ENCODE assay signal across 8 cellular contexts in genomic region chr19:14786421-14786851, GRCh38. TPM values are rescaled to one million over a fixed set of nuclear protein-coding genes. Genes with fewer than 3 reads are reported as not detected.
DNase-seq lines count a peak whose midpoint lies in the region; ATAC-seq and TF ChIP-seq lines count a peak whose summit lies in the region.

No MANE protein-coding gene starts in this region.

- CTCF ChIA-PET in Caco-2 (lab: Charles Lee) = interaction anchor here (0.6 kb wide), 1 partner anchor 80 kb away, joined by 3 read pairs; no protein-coding TSS in a partner anchor

- H3K4me3 ChIP-seq in Caco-2 (ENCODE audit: low read depth, low read length) (no peak overlapping the region), HUES64 (ENCODE audit: low read length) (peak overlapping the region; percentile 9; the same call in 1 of the 2 replicates), lower lobe of right lung (no peak overlapping the region)

- H3K4me3 Mint-ChIP-seq in Caco-2 (ENCODE audit: unreplicated experiment) = no peak overlapping the region

- H3K27ac ChIP-seq in HUES64 (ENCODE audit: low read depth, low read length) = no peak overlapping the region
- no peak overlapping the region for H3K27ac ChIP-seq in lower lobe of right lung

- peak; percentile 11 to 40 for TF ChIP-seq CTCF in Caco-2 (IDR thresholded peaks at IDR 0.05; ENCODE audit: insufficient read depth in 1 of 2, low read depth in 1 of 2, low read length in 1 of 2, severe bottlenecking in 1 of 2, unreplicated experiment in 1 of 2)
- peak; percentile 65 for TF ChIP-seq CTCF in lower lobe of right lung (IDR thresholded peaks at IDR 0.05)

- H3K27ac Mint-ChIP-seq in Caco-2 (ENCODE audit: unreplicated experiment) = no peak overlapping the region

- peak; percentile 39 to 50 for ATAC-seq in lower lobe of right lung
- no peak for ATAC-seq in GM18498 (IDR thresholded peaks at IDR 0.05; ENCODE audit: unreplicated experiment)
- no peak for ATAC-seq in HG03135 (IDR thresholded peaks at IDR 0.05; ENCODE audit: unreplicated experiment)

- no peaks in the 10 kb centered on the region for H3K9me3 Mint-ChIP-seq in Caco-2 (ENCODE audit: unreplicated experiment)

- DNase-seq in Caco-2 (peak in 1 of 2 experiments; percentile 3), astrocyte of the hippocampus (ENCODE audit: low read depth, low spot score) (peak; percentile 7), lower lobe of right lung (peak; percentile 63), NCI-H1105 (lab: John Stamatoyannopoulos, UW) (no peak), SIG-M5 treated with dmso at 0.1 percent for 504 hours (lab: John Stamatoyannopoulos, UW; ENCODE audit: unreplicated experiment) (no peak)

- H3K27me3 ChIP-seq in Caco-2 (replicated peaks; ENCODE audit: control insufficient read depth, insufficient read depth, low read length) (no peaks in the 10 kb centered on the region), HUES64 (ENCODE audit: insufficient read depth, low read length) (no peaks in the 10 kb centered on the region), lower lobe of right lung (ENCODE audit: low read depth) (peaks cover 11% of the 10 kb centered on the region)

- H3K9me3 ChIP-seq in Caco-2 (no peaks in the 10 kb centered on the region), HUES64 (ENCODE audit: insufficient read depth, low read depth, low read length) (peaks cover 46% of the 10 kb centered on the region), lower lobe of right lung (no peaks in the 10 kb centered on the region)

- H3K4me1 Mint-ChIP-seq in Caco-2 (ENCODE audit: low read depth, unreplicated experiment) = no peaks in the 10 kb centered on the region

- no TSS peak for BruUV-seq in Caco-2 (replicated peaks; lab: Mats Ljungman, UMichigan)

- no peak overlapping the region for H3K9ac ChIP-seq in HUES64 (ENCODE audit: low read depth, low read length)

- POLR2A ChIA-PET in Caco-2 (lab: Charles Lee) = no interaction called here

- H3K27me3 Mint-ChIP-seq in Caco-2 (ENCODE audit: insufficient read depth, unreplicated experiment) = no peaks in the 10 kb centered on the region

- H3K36me3 Mint-ChIP-seq in Caco-2 (ENCODE audit: insufficient read depth, unreplicated experiment) = no peaks in the 10 kb centered on the region

- WGBS in HUES64 = 87% methylated on average over 18 of the region's 18 CpGs

- H3K4me1 ChIP-seq in Caco-2 (no peaks in the 10 kb centered on the region), HUES64 (ENCODE audit: insufficient read depth, low read length) (no peaks in the 10 kb centered on the region), lower lobe of right lung (peaks cover 4% of the 10 kb centered on the region)

- intact Hi-C loops in Caco-2 (cut with micrococcal nuclease; ENCODE audit: unreplicated experiment) = loop anchor here (10.0 kb wide), 1 partner anchor 212 kb away; the partner anchor contains the start of gene NDUFB7
- intact Hi-C loops in lower lobe of right lung (cut with DNase I) = no loop called here

- H3K36me3 ChIP-seq in Caco-2 (ENCODE audit: control insufficient read depth, insufficient read depth, low read length) = no peaks in the 10 kb centered on the region
- no peaks in the 10 kb centered on the region for H3K36me3 ChIP-seq in HUES64 (ENCODE audit: insufficient read depth, low read length)
- H3K36me3 ChIP-seq in lower lobe of right lung = no peaks in the 10 kb centered on the region

RNA-seq across cellular contexts. Expression of gene ADGRE2, which starts 8.1 kb away (rescaled TPM):
- total RNA-seq in Caco-2 (2022) (0.23 and 0.26 TPM in 2 replicates), lower lobe of right lung (19.9 TPM)
- not detected for polyA plus RNA-seq in HUES64 (2013, experiment 1 of 2)
- not detected for polyA plus RNA-seq in HUES64 (2013, experiment 2 of 2)

RNA-seq across cellular contexts. Expression of gene OR7A5, which starts 48.5 kb away (rescaled TPM):
- total RNA-seq in Caco-2 (2022) (not detected in 2 replicates), lower lobe of right lung (not detected)
- polyA plus RNA-seq in HUES64 (2013, experiment 1 of 2) = not detected
- polyA plus RNA-seq in HUES64 (2013, experiment 2 of 2) = not detected

RNA-seq across cellular contexts. Expression of gene OR7C1, which starts 48.5 kb away (rescaled TPM):
- total RNA-seq in Caco-2 (2022) = not detected in 2 replicates
- polyA plus RNA-seq in HUES64 (2013, experiment 1 of 2) = not detected
- polyA plus RNA-seq in HUES64 (2013, experiment 2 of 2) = not detected
- 0.18 TPM for total RNA-seq in lower lobe of right lung

Comparison
In these comparisons a context has a peak if more than half of its experiments do, and no peak if none do; other contexts are left out.
1. DNase-seq: peak in astrocyte of the hippocampus (single experiment) and lower lobe of right lung (single experiment); none in NCI-H1105 (single experiment) and SIG-M5 treated with dmso at 0.1 percent for 504 hours (single experiment).
2. ATAC-seq: peak in lower lobe of right lung (2 of 2); none in GM18498 (single experiment) and HG03135 (single experiment).
3. RNA of gene ADGRE2, which starts 8.1 kb away (total RNA-seq): 19.9 TPM in lower lobe of right lung (single experiment); 0.23 to 0.26 TPM in Caco-2; every median in the first group is over 10 times any median in the second.